Comparison of ENCODE assay signal across 1 cellular context in genomic region chr1:51575406-51576084, GRCh38.
TF ChIP-seq lines count a peak whose summit lies in the region.

No MANE protein-coding gene starts in this region.

TF ChIP-seq in K562, 482 proteins besides CTCF, POLR2A, EP300 and RAD21 (continued from another document):
- TF ChIP-seq NFE2 (IDR thresholded peaks at IDR 0.05; ENCODE audit: low read depth) = 0 out of 2 replicates have a peak, but pooled peaks have one; percentile 17
- TF ChIP-seq, protein P1, sequence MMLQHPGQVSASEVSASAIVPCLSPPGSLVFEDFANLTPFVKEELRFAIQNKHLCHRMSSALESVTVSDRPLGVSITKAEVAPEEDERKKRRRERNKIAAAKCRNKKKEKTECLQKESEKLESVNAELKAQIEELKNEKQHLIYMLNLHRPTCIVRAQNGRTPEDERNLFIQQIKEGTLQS (IDR thresholded peaks at IDR 0.05) = peak; percentile 53
- TF ChIP-seq, protein P1 (CRISPR knock-in tag; conservative IDR thresholded peaks at IDR 0.05) = no peak
- TF ChIP-seq C11orf30 (IDR thresholded peaks at IDR 0.05; ENCODE audit: low read depth) = peak; percentile 19; the same call in 1 of the 2 replicates
- no peak for TF ChIP-seq ADNP (tag; IDR thresholded peaks at IDR 0.05)
- TF ChIP-seq NCOA2 (IDR thresholded peaks at IDR 0.05; ENCODE audit: partially characterized antibody in 2 of 2) = no peak
TF ChIP-seq in K562: peak in this region for 8.
